9 cellular contexts compared by ENCODE assay signal in the genomic region with DNA sequence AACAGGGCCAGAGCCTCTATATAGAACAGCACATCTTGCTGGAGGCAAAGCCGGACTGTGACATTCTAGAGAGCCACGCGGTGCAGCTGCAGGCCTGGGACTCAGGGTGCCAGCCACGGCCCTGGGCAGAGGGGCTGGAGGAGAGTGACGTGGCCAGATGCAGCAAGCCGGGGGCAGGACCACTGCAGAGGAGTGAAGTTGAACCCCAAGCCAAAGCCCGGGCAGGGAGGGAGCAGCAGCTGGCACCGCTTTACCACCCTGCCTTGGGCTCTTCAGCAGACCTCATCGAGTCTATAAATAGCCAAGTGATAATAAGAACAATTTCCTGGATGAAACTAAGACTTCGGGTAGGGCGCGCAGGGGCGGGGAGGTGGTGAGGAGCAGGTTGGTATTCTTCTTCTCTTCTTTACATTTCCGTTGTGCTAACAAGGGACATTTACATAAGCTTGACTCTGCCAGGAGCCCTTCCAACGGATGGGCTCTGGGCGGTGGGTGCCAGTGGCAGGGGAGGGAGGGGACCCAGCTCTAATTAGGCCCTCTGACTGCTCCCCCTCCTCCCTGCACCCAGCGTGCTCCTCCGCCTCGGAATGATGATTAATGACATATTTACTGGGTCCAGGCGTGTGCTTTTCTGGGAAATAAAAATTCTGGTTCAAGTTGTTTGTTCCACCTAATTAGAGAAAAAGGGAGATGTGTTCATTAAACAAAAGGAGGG.
DNase-seq lines count a peak whose midpoint lies in the region; ATAC-seq, FAIRE-seq and TF ChIP-seq lines count a peak whose summit lies in the region.
"Had no signal": no experiment of that assay in that cellular context is flagged by ENCODE, and none has a peak within 500 bp of the region (broad histone marks: within the 10 kb centered on the region; RNA-seq: fewer than 3 reads in every experiment).

No MANE protein-coding gene starts in this region.

- POLR2A ChIA-PET in K562 (lab: Yijun Ruan, JAX): interaction anchor here (0.6 to 1.1 kb wide), 3 partner anchors 20 to 30 kb away, joined by 3 read pairs; no protein-coding TSS in a partner anchor
- POLR2A ChIA-PET in RWPE1 (lab: Yijun Ruan, JAX; ENCODE audit: low non-redundant PET): no interaction called here

- no peaks in the 10 kb centered on the region for H3K4me1 ChIP-seq in K562 (replicated peaks in 1 of 2; ENCODE audit: control insufficient read depth in 2 of 2, insufficient read depth in 2 of 2, low read length in 2 of 2)
- H3K4me1 ChIP-seq in testis: peaks cover 10% of the 10 kb centered on the region
- no peaks in the 10 kb centered on the region for H3K4me1 ChIP-seq in small intestine (ENCODE audit: control insufficient read depth in 2 of 2, insufficient read depth in 1 of 2, low read depth in 1 of 2, low read length in 1 of 2)
- H3K4me1 ChIP-seq: SJSA1 had no signal

- H3K9me1 ChIP-seq in K562 (ENCODE audit: control insufficient read depth, insufficient read depth, low read length): no peaks in the 10 kb centered on the region

- H3K4me3 ChIP-seq in K562: no peak overlapping the region
- no peak overlapping the region for H3K4me3 ChIP-seq in testis
- no peak overlapping the region for H3K4me3 ChIP-seq in small intestine (ENCODE audit: low read depth in 1 of 2, low read length in 2 of 2)
- H3K4me3 ChIP-seq: SJSA1 had no signal

- 2% methylated on average over 16 of the region's 20 CpGs for WGBS in K562 (ENCODE audit: insufficient coverage, low coverage, missing lambda C conversion rate)
- WGBS in testis, 2 donors: 53 to 58% methylated on average over 17 to 20 of the region's 20 CpGs
- 14 to 34% (median 27%) methylated on average over 20 of the region's 20 CpGs for WGBS in small intestine, 3 donors

- TF ChIP-seq CTCF in K562 (IDR thresholded peaks at IDR 0.05 in 2 of 3, conservative IDR thresholded peaks at IDR 0.05 in 1 of 3; ENCODE audit: insufficient read depth in 2 of 3, low read depth in 1 of 3, low read length in 3 of 3) (no peak), testis (IDR thresholded peaks at IDR 0.05) (no peak), RWPE1 (conservative IDR thresholded peaks at IDR 0.05; ENCODE audit: low read depth) (no peak)

- CTCF ChIA-PET in K562 (lab: Yijun Ruan, JAX; ENCODE audit: low intra/inter-chr PET ratio) (no interaction called here), RWPE1 (lab: Yijun Ruan, JAX) (interaction anchor here (1.1 kb wide), 1 partner anchor 524 kb away, joined by 3 read pairs; no protein-coding TSS in a partner anchor)

- no peak for TF ChIP-seq POLR2A in K562 (conservative IDR thresholded peaks at IDR 0.05)
- TF ChIP-seq POLR2A in testis (IDR thresholded peaks at IDR 0.05): no peak

- no peak overlapping the region for H3K27ac ChIP-seq in K562 (ENCODE audit: extremely low read depth, low read depth, low read length)
- H3K27ac ChIP-seq in testis: no peak overlapping the region
- H3K27ac ChIP-seq in RWPE1: no peak overlapping the region
- peak overlapping the region in 1 of 2 donors; percentile 56 for H3K27ac ChIP-seq in small intestine (ENCODE audit: low read depth in 1 of 2, low read length in 1 of 2)
- H3K27ac ChIP-seq: SJSA1 had no signal

- no peak for FAIRE-seq in K562 (lab: Jason Lieb, UNC)
- no peak for FAIRE-seq in small intestine (lab: Jason Lieb, UNC)

- H3K79me2 ChIP-seq in K562 (ENCODE audit: control insufficient read depth, insufficient read depth, low read length): no peaks in the 10 kb centered on the region

- BruUV-seq in K562 (replicated peaks; lab: Mats Ljungman, UMichigan): no TSS peak

- peak; percentile 42 for DNase-seq in NCI-H2107 treated with DMSO at 0.1 percent for 48 hours (lab: John Stamatoyannopoulos, UW; ENCODE audit: unreplicated experiment)
- no peak for DNase-seq in NCI-H2107 (lab: John Stamatoyannopoulos, UW)
- DNase-seq in NCI-H1436 treated with DMSO at 0.1 percent for 48 hours (lab: John Stamatoyannopoulos, UW): peak; percentile 87
- DNase-seq in K562 (ENCODE audit: extremely low read depth in 1 of 4, low spot score in 3 of 4): no peak
- DNase-seq in testis: peak; percentile 28
- DNase-seq in RWPE1 (ENCODE audit: low spot score): no peak
- DNase-seq in small intestine: no peak

- no peak overlapping the region for H3K4me2 ChIP-seq in K562 (ENCODE audit: insufficient read depth, low read length)

- H4K20me1 ChIP-seq in K562 (replicated peaks; ENCODE audit: control insufficient read depth, insufficient read depth, low read length): no peaks in the 10 kb centered on the region; the same call in 1 of the 2 replicates

- TF ChIP-seq RAD21 in K562 (CRISPR knock-in tag; conservative IDR thresholded peaks at IDR 0.05 in 1 of 2, IDR thresholded peaks at IDR 0.05 in 1 of 2): no peak

- no peak for TF ChIP-seq EP300 in K562 (IDR thresholded peaks at IDR 0.05; ENCODE audit: low read length)

- H3K9ac ChIP-seq in K562 (ENCODE audit: insufficient read depth in 1 of 2, low read depth in 2 of 2, low read length in 2 of 2): no peak overlapping the region

- H3K36me3 ChIP-seq in K562 (ENCODE audit: control insufficient read depth, insufficient read depth, low read length) (no peaks in the 10 kb centered on the region), testis (ENCODE audit: low read depth, missing control alignments) (no peaks in the 10 kb centered on the region), small intestine (ENCODE audit: control insufficient read depth in 2 of 2, insufficient read depth in 2 of 2, low read length in 2 of 2) (no peaks in the 10 kb centered on the region)
- H3K36me3 ChIP-seq: SJSA1 had no signal

- intact Hi-C loops in K562 (cut with micrococcal nuclease): no loop called here
- intact Hi-C loops in testis (cut with DNase I; ENCODE audit: low total_unique reads): no loop called here

- H3K9me3 ChIP-seq in K562 (replicated peaks; ENCODE audit: control insufficient read depth, insufficient read depth, low read depth, low read length) (no peaks in the 10 kb centered on the region), testis (no peaks in the 10 kb centered on the region), small intestine (ENCODE audit: control insufficient read depth, low read depth) (no peaks in the 10 kb centered on the region)
- H3K9me3 ChIP-seq: SJSA1 had no signal

- in situ Hi-C loops in K562 (cut with MboI): no loop called here

- ATAC-seq in HG02623 (IDR thresholded peaks at IDR 0.05; ENCODE audit: unreplicated experiment) (peak; percentile 75), K562 (no peak)

- H2AFZ ChIP-seq in K562 (ENCODE audit: low read depth, low read length): no peak overlapping the region

- peaks cover 15 to 90% of the 10 kb centered on the region in 2 experiments; a peak in 4 of 5 replicates for H3K27me3 ChIP-seq in K562 (ENCODE audit: control insufficient read depth in 2 of 2, insufficient read depth in 2 of 2, low read length in 2 of 2)
- no peaks in the 10 kb centered on the region for H3K27me3 ChIP-seq in testis
- no peaks in the 10 kb centered on the region for H3K27me3 ChIP-seq in small intestine (ENCODE audit: control insufficient read depth in 2 of 2, insufficient read depth in 2 of 2, low read length in 2 of 2)
- H3K27me3 ChIP-seq: SJSA1 had no signal

TF ChIP-seq in K562, 482 proteins besides CTCF, POLR2A, EP300 and RAD21:
- TF ChIP-seq NFYB (IDR thresholded peaks at IDR 0.05; ENCODE audit: extremely low read depth, insufficient read length) (no peak), STAT5A (IDR thresholded peaks at IDR 0.05; ENCODE audit: borderline replicate concordance, low read length) (no peak), ZNF263 (CRISPR knock-in tag; IDR thresholded peaks at IDR 0.05; ENCODE audit: borderline replicate concordance) (peak; percentile 73)

Comparison
In these comparisons a context has a peak if more than half of its experiments do, and no peak if none do; other contexts are left out.
1. DNase-seq: peak in NCI-H2107 treated with DMSO at 0.1 percent for 48 hours (single experiment), NCI-H1436 treated with DMSO at 0.1 percent for 48 hours (single experiment) and testis (single experiment); none in NCI-H2107 (single experiment), K562 (0 of 4), RWPE1 (single experiment) and small intestine (single experiment).